ENCODE assay signal across 1 cellular context in genomic region chr6:43990627-43991619, GRCh38.
TF ChIP-seq lines count a peak whose summit lies in the region.

No MANE protein-coding gene starts in this region.

TF ChIP-seq in HepG2, 621 proteins besides CTCF, POLR2A, EP300 and RAD21 (continued from another document and continues in another):
- TF ChIP-seq ZBTB40 (IDR thresholded peaks at IDR 0.05) (no peak), ZBTB40 (CRISPR knock-in tag; IDR thresholded peaks at IDR 0.05) (peak; percentile 67; the same call in 1 of the 2 replicates), KAT2B (IDR thresholded peaks at IDR 0.05; ENCODE audit: borderline replicate concordance, low read depth, low read length) (no peak), ZUFSP (CRISPR knock-in tag; IDR thresholded peaks at IDR 0.05; ENCODE audit: borderline replicate concordance) (no peak), JDP2 (CRISPR knock-in tag; IDR thresholded peaks at IDR 0.05; ENCODE audit: borderline replicate concordance) (no peak), NR2C2 (CRISPR knock-in tag; IDR thresholded peaks at IDR 0.05; ENCODE audit: borderline replicate concordance) (peak; percentile 77; the same call in 1 of the 2 replicates), TIGD3 (CRISPR knock-in tag; IDR thresholded peaks at IDR 0.05; ENCODE audit: borderline replicate concordance) (peak; percentile 85; the same call in 1 of the 2 replicates), ZNF883 (CRISPR knock-in tag; IDR thresholded peaks at IDR 0.05; ENCODE audit: not compliant biosample characterization) (no peak), ZBTB34 (CRISPR knock-in tag; IDR thresholded peaks at IDR 0.05) (peak; percentile 73; the same call in 1 of the 2 replicates), CEBPG (CRISPR knock-in tag; IDR thresholded peaks at IDR 0.05) (no peak), ZNF564 (CRISPR knock-in tag; IDR thresholded peaks at IDR 0.05) (peak; percentile 58; the same call in 1 of the 2 replicates), SMC3 (IDR thresholded peaks at IDR 0.05; ENCODE audit: low read length) (0 out of 2 replicates have a peak, but pooled peaks have one; percentile 4), ZNF841 (CRISPR knock-in tag; IDR thresholded peaks at IDR 0.05; ENCODE audit: borderline replicate concordance) (no peak), ZNF318 (CRISPR knock-in tag; IDR thresholded peaks at IDR 0.05) (peak; percentile 62; the same call in 1 of the 2 replicates), HMG20A (CRISPR knock-in tag; IDR thresholded peaks at IDR 0.05; ENCODE audit: borderline replicate concordance) (peak; percentile 79; the same call in 1 of the 2 replicates), FOSL1 (CRISPR knock-in tag; IDR thresholded peaks at IDR 0.05; ENCODE audit: borderline replicate concordance) (no peak), GMEB2 (CRISPR knock-in tag; IDR thresholded peaks at IDR 0.05; ENCODE audit: low read depth) (no peak), PAF1 (CRISPR knock-in tag; IDR thresholded peaks at IDR 0.05) (no peak), ZNF383 (CRISPR knock-in tag; IDR thresholded peaks at IDR 0.05; ENCODE audit: borderline replicate concordance) (no peak), KDM5A (IDR thresholded peaks at IDR 0.05; ENCODE audit: borderline replicate concordance, low read length) (no peak; the same call in 1 of the 2 replicates), WIZ (CRISPR knock-in tag; IDR thresholded peaks at IDR 0.05) (no peak; the same call in 1 of the 2 replicates), ZNF652 (CRISPR knock-in tag; IDR thresholded peaks at IDR 0.05; ENCODE audit: borderline replicate concordance, low read depth) (no peak; the same call in 1 of the 2 replicates), KLF15 (CRISPR knock-in tag; IDR thresholded peaks at IDR 0.05; ENCODE audit: borderline replicate concordance) (peak; percentile 79; the same call in 1 of the 2 replicates), IKZF5 (CRISPR knock-in tag; IDR thresholded peaks at IDR 0.05) (peak; percentile 87; the same call in 1 of the 2 replicates), MAF1 (CRISPR knock-in tag; IDR thresholded peaks at IDR 0.05; ENCODE audit: borderline replicate concordance) (peak; percentile 34; the same call in 1 of the 2 replicates), ZIK1 (CRISPR knock-in tag; IDR thresholded peaks at IDR 0.05; ENCODE audit: borderline replicate concordance, low read depth) (no peak), KDM4B (CRISPR knock-in tag; IDR thresholded peaks at IDR 0.05) (0 out of 2 replicates have a peak, but pooled peaks have one; percentile 22), STAG1 (CRISPR knock-in tag; IDR thresholded peaks at IDR 0.05) (peak; percentile 21; the same call in 1 of the 2 replicates), ZC3H13 (CRISPR knock-in tag; IDR thresholded peaks at IDR 0.05) (no peak), PAX8 (CRISPR knock-in tag; IDR thresholded peaks at IDR 0.05; ENCODE audit: borderline replicate concordance) (no peak)
